In genomic region chr22:32576553-32577255, GRCh38 we compare ENCODE assay signal across 18 cellular contexts.
DNase-seq lines count a peak whose midpoint lies in the region; ATAC-seq and TF ChIP-seq lines count a peak whose summit lies in the region.
"Had no signal": no experiment of that assay in that cellular context is flagged by ENCODE, and none has a peak within 500 bp of the region (broad histone marks: within the 10 kb centered on the region; RNA-seq: fewer than 3 reads in every experiment).

No MANE protein-coding gene starts in this region.

- H3K27me3 ChIP-seq in SK-N-SH (ENCODE audit: insufficient read depth): no peaks in the 10 kb centered on the region

- no peak for TF ChIP-seq EP300 in SK-N-SH (IDR thresholded peaks at IDR 0.05; ENCODE audit: borderline replicate concordance in 1 of 2, low read depth in 1 of 2, low read length in 1 of 2)

- H3K4me2 ChIP-seq in SK-N-SH: no peak overlapping the region
- H3K4me2 ChIP-seq: KMS-11 had no signal

- no peaks in the 10 kb centered on the region for H4K20me1 ChIP-seq in SK-N-SH (ENCODE audit: insufficient read depth)

- no peaks in the 10 kb centered on the region for H3K9me3 ChIP-seq in SK-N-SH

- no peak for TF ChIP-seq CTCF in SK-N-SH (IDR thresholded peaks at IDR 0.05)
- TF ChIP-seq CTCF in epithelial cell of esophagus (IDR thresholded peaks at IDR 0.05; ENCODE audit: insufficient read depth, low read depth, low read length, missing control alignments): no peak

- ATAC-seq in SK-N-SH treated with all-trans-retinoic acid at 6 μM for 48 hours: no peak
- ATAC-seq in HG02884 (IDR thresholded peaks at IDR 0.05; ENCODE audit: unreplicated experiment): no peak
- ATAC-seq in HG03095 (IDR thresholded peaks at IDR 0.05; ENCODE audit: unreplicated experiment): no peak
- ATAC-seq: Panc1, Right ventricle myocardium inferior had no signal

- no peaks in the 10 kb centered on the region for H3K36me3 ChIP-seq in SK-N-SH (replicated peaks in 1 of 2; ENCODE audit: control insufficient read depth in 1 of 2, insufficient read depth in 2 of 2, low read length in 1 of 2)

- peaks cover 0 to 21% of the 10 kb centered on the region in 2 experiments; a peak in 2 of 4 replicates for H3K4me1 ChIP-seq in SK-N-SH (ENCODE audit: control insufficient read depth in 1 of 2, insufficient read depth in 2 of 2, low read depth in 1 of 2, low read length in 1 of 2)

- DNase-seq in SK-N-SH: peak; percentile 66
- peak; percentile 91 for DNase-seq in OCI-M1 (lab: John Stamatoyannopoulos, UW)
- DNase-seq in epithelial cell of esophagus (ENCODE audit: low read depth): peak; percentile 44
- no peak for DNase-seq in HuH-7.5 (ENCODE audit: low spot score)
- DNase-seq: AML-193; Calu3; CD4-positive, CD25-positive, alpha-beta regulatory T cell; GOT3; MM.1S; NCI-H1436; NCI-H2029 treated with DMSO at 0.1 percent for 48 hours; NCI-H526 treated with DMSO at 0.1 percent for 48 hours had no signal

- CTCF ChIA-PET in SK-N-SH (lab: Yijun Ruan, JAX): interaction anchor here (1.1 to 1.9 kb wide), 2 partner anchors 22 to 48 kb away, joined by 3 to 6 read pairs; no protein-coding TSS in a partner anchor

- no peak overlapping the region for H3K9ac ChIP-seq in SK-N-SH
- H3K9ac ChIP-seq: KMS-11 had no signal

- H3K27ac ChIP-seq in SK-N-SH (ENCODE audit: low read depth in 2 of 2, low read length in 1 of 2): peak overlapping the region in 1 of 2 experiments; percentile 34; a peak in 1 of 4 replicates
- H3K27ac ChIP-seq: KMS-11 had no signal

- no peak overlapping the region for H3K4me3 ChIP-seq in SK-N-SH (ENCODE audit: low read depth in 2 of 2, low read length in 1 of 2)
- H3K4me3 ChIP-seq in epithelial cell of esophagus (ENCODE audit: low read length): no peak overlapping the region

- H2AFZ ChIP-seq in SK-N-SH (ENCODE audit: low read depth): no peak overlapping the region

- H3F3A ChIP-seq in SK-N-SH (replicated peaks; ENCODE audit: insufficient read depth): no peaks in the 10 kb centered on the region

- TF ChIP-seq RAD21 in SK-N-SH (IDR thresholded peaks at IDR 0.05; ENCODE audit: low read length): no peak

- WGBS in SK-N-SH (ENCODE audit: low lambda C conversion rate): 43% methylated on average over 9 of the region's 11 CpGs

- H3K9me2 ChIP-seq in SK-N-SH: no peaks in the 10 kb centered on the region

- H3K79me2 ChIP-seq in SK-N-SH (ENCODE audit: insufficient read depth): no peaks in the 10 kb centered on the region

- POLR2A ChIA-PET in SK-N-SH (lab: Yijun Ruan, JAX): no interaction called here

TF ChIP-seq in SK-N-SH, 30 proteins besides CTCF, POLR2A, EP300 and RAD21:
- TF ChIP-seq YY1 (IDR thresholded peaks at IDR 0.05; ENCODE audit: low read depth): no peak
- peak; percentile 29; the same call in 1 of the 2 replicates for TF ChIP-seq GATA2 (CRISPR knock-in tag; IDR thresholded peaks at IDR 0.05)

TF ChIP-seq in SK-N-SH treated with all-trans-retinoic acid at 6 μM for 48 hours, 23 proteins besides CTCF, POLR2A, EP300 and RAD21:
- TF ChIP-seq GLIS3 (CRISPR knock-in tag; IDR thresholded peaks at IDR 0.05) (no peak), TCF4 (CRISPR knock-in tag; IDR thresholded peaks at IDR 0.05; ENCODE audit: borderline replicate concordance) (no peak), SNAI2 (CRISPR knock-in tag; IDR thresholded peaks at IDR 0.05) (no peak), CSRNP3 (CRISPR knock-in tag; IDR thresholded peaks at IDR 0.05) (no peak), ZNF70 (CRISPR knock-in tag; IDR thresholded peaks at IDR 0.05) (no peak), BACH2 (CRISPR knock-in tag; IDR thresholded peaks at IDR 0.05; ENCODE audit: borderline replicate concordance) (no peak)
